ENCODE assay signal across 21 cellular contexts in the genomic region with DNA sequence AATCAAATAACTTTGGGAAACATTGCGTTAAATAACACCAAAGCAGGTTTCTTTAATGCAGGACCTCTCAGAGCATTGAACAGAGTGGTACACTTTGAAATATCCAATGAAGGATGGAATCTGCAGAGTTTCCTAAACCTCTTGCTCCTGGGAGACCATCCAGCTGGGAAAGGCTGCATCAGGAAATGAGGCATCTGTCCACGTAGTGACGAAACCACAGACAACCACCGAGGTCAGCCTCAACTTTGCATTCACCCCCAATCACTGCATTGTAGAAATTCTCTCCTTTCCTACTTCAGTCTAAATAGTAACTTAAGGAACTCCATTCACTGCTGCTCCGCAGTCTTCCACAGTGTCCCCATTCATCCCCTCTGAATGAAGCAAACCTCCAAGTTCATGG. TPM values are rescaled to one million over a fixed set of nuclear protein-coding genes. Genes with fewer than 3 reads are reported as not detected.
DNase-seq lines count a peak whose midpoint lies in the region; ATAC-seq, FAIRE-seq and TF ChIP-seq lines count a peak whose summit lies in the region.
"Had no signal": no experiment of that assay in that cellular context is flagged by ENCODE, and none has a peak within 500 bp of the region (broad histone marks: within the 10 kb centered on the region; RNA-seq: fewer than 3 reads in every experiment).

No MANE protein-coding gene starts in this region.

- TF ChIP-seq EP300 in HepG2 (IDR thresholded peaks at IDR 0.05; ENCODE audit: low read depth in 2 of 2, low read length in 2 of 2) (no peak), HepG2 (CRISPR knock-in tag; IDR thresholded peaks at IDR 0.05; ENCODE audit: borderline replicate concordance) (no peak)

- in situ Hi-C loops in astrocyte of the spinal cord (cut with HindIII; ENCODE audit: low sequenced_read_pairs), result no loop called here
- in situ Hi-C loops in HepG2 (cut with HindIII; ENCODE audit: extremely low pct_ligation_motif_present, low pct_unique_long_range_greater_than_20kb), result no loop called here

- no peak overlapping the region for H3K27ac ChIP-seq in HepG2 (ENCODE audit: extremely low read length, insufficient read depth, low read length)
- H3K27ac ChIP-seq: left ventricle myocardium inferior, prostate gland, SK-N-MC, upper lobe of left lung had no signal

- 48% methylated on average over 5 of the region's 5 CpGs for WGBS in HepG2 (ENCODE audit: low lambda C conversion rate)

- H3K79me2 ChIP-seq in HepG2 (ENCODE audit: insufficient read depth, low read length), result no peaks in the 10 kb centered on the region

- no peak for FAIRE-seq in HepG2 (lab: Jason Lieb, UNC)
- FAIRE-seq: A549 had no signal

- no peak for TF ChIP-seq RAD21 in HepG2 (CRISPR knock-in tag; IDR thresholded peaks at IDR 0.05)

- intact Hi-C loops in HepG2 (cut with micrococcal nuclease; ENCODE audit: unreplicated experiment), result no loop called here

- peaks cover 6% of the 10 kb centered on the region; the same call in 1 of the 2 replicates for H3K9me3 ChIP-seq in HepG2 (ENCODE audit: low read length)
- H3K9me3 ChIP-seq: HAP-1, prostate gland, upper lobe of left lung had no signal

- POLR2A ChIA-PET in AG04449 (lab: Yijun Ruan, JAX), result interaction anchor here (1.2 kb wide), 1 partner anchor 41 kb away, joined by 4 read pairs; the partner anchor contains the start of gene CDV3
- POLR2A ChIA-PET in HepG2 (lab: Yijun Ruan, JAX), result no interaction called here

- no peak for TF ChIP-seq POLR2A in HepG2 (IDR thresholded peaks at IDR 0.05; ENCODE audit: insufficient read depth in 1 of 2, low read depth in 2 of 2, low read length in 2 of 2)

- no peak overlapping the region for H3K9ac ChIP-seq in HepG2 (ENCODE audit: insufficient read depth, low read depth, low read length)

- no peak for ATAC-seq in HepG2
- ATAC-seq: A549 had no signal

- no peaks in the 10 kb centered on the region for H3K27me3 ChIP-seq in HepG2 (ENCODE audit: control insufficient read depth in 1 of 2, insufficient read depth in 2 of 2, low read length in 2 of 2)
- H3K27me3 ChIP-seq: upper lobe of left lung had no signal

- TF ChIP-seq CTCF in AG04449 (IDR thresholded peaks at IDR 0.05; ENCODE audit: insufficient read depth, low read length, missing control alignments), result no peak
- TF ChIP-seq CTCF in astrocyte of the spinal cord (IDR thresholded peaks at IDR 0.05; ENCODE audit: low read depth, low read length), result no peak
- no peak for TF ChIP-seq CTCF in HepG2 (CRISPR knock-in tag; IDR thresholded peaks at IDR 0.05)

- peaks cover 17% of the 10 kb centered on the region for H3K4me1 ChIP-seq in HepG2 (ENCODE audit: insufficient read depth, low read length)
- H3K4me1 ChIP-seq: HAP-1, prostate gland had no signal

- no peaks in the 10 kb centered on the region for H4K20me1 ChIP-seq in HepG2 (ENCODE audit: insufficient read depth, low read length)

- CTCF ChIA-PET in AG04449 (lab: Yijun Ruan, JAX), result interaction anchor here (1.3 kb wide), 1 partner anchor 57 kb away, joined by 4 read pairs; no protein-coding TSS in a partner anchor
- CTCF ChIA-PET in HepG2 (lab: Yijun Ruan, JAX; ENCODE audit: low intra/inter-chr PET ratio, low total read pairs), result no interaction called here

- no peaks in the 10 kb centered on the region for H3K36me3 ChIP-seq in HepG2 (replicated peaks in 1 of 2; ENCODE audit: control insufficient read depth in 1 of 2, insufficient read depth in 2 of 2, low read length in 2 of 2)
- H3K36me3 ChIP-seq: HAP-1, left ventricle myocardium inferior, prostate gland, upper lobe of left lung had no signal

- no peak overlapping the region for H3K4me2 ChIP-seq in HepG2 (ENCODE audit: low read depth, low read length)
- H3K4me2 ChIP-seq: A549 had no signal

- DNase-seq in AG04449 (ENCODE audit: low read depth, low spot score) (peak; percentile 52), HCEC 1CT (peak; percentile 88), astrocyte of the spinal cord (ENCODE audit: low read depth, low spot score) (peak; percentile 84), hepatic stellate cell (ENCODE audit: low spot score) (peak; percentile 66), C1 segment of cervical spinal cord (lab: John Stamatoyannopoulos, UW) (no peak), HepG2 (ENCODE audit: low spot score) (no peak), NCI-H345 treated with DMSO at 0.1 percent for 48 hours (lab: John Stamatoyannopoulos, UW; ENCODE audit: unreplicated experiment) (no peak)
- no peak for DNase-seq in activated effector memory CD4-positive, alpha-beta T cell treated with anti-CD3 and anti-CD28 coated beads, Interleukin-2, amount 50 U/mL, for 16 hours
- DNase-seq: activated CD4-positive, alpha-beta T cell treated with anti-CD3 and anti-CD28 coated beads, Interleukin-2, amount 10 ng/mL, durations not matched to agents 7 days and 5 days; COR-L47; GF-D8; left ventricle myocardium inferior; NCI-H1048; NCI-H2081 treated with DMSO at 0.1 percent for 48 hours; NCI-H69; stimulated activated naive CD4-positive, alpha-beta T cell; upper lobe of left lung had no signal

- no peak overlapping the region for H3K4me3 ChIP-seq in AG04449 (ENCODE audit: low read depth, low read length)
- H3K4me3 ChIP-seq in astrocyte of the spinal cord (ENCODE audit: low read depth, low read length), result no peak overlapping the region
- H3K4me3 ChIP-seq in HepG2 (replicated peaks in 1 of 3; ENCODE audit: insufficient read depth in 1 of 3, low read depth in 2 of 3, low read length in 3 of 3), result no peak overlapping the region
- H3K4me3 ChIP-seq: A549, HAP-1, left ventricle myocardium inferior, prostate gland, SK-N-MC, upper lobe of left lung had no signal

- H2AFZ ChIP-seq in HepG2 (ENCODE audit: low read length), result no peak overlapping the region

- BruUV-seq in HepG2 (replicated peaks; lab: Mats Ljungman, UMichigan), result no TSS peak

TF ChIP-seq in HepG2, 621 proteins besides CTCF, POLR2A, EP300 and RAD21 (continues in another document):
- no peak for TF ChIP-seq FOXO1 (CRISPR knock-in tag; IDR thresholded peaks at IDR 0.05)
- no peak for TF ChIP-seq ELF4 (CRISPR knock-in tag; IDR thresholded peaks at IDR 0.05; ENCODE audit: borderline replicate concordance)
- no peak for TF ChIP-seq FLYWCH1 (CRISPR knock-in tag; IDR thresholded peaks at IDR 0.05)
- TF ChIP-seq, protein P1, sequence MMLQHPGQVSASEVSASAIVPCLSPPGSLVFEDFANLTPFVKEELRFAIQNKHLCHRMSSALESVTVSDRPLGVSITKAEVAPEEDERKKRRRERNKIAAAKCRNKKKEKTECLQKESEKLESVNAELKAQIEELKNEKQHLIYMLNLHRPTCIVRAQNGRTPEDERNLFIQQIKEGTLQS (CRISPR knock-in tag; IDR thresholded peaks at IDR 0.05), result no peak
- no peak for TF ChIP-seq HES4 (CRISPR knock-in tag; IDR thresholded peaks at IDR 0.05; ENCODE audit: borderline replicate concordance)
- no peak for TF ChIP-seq SIN3A (IDR thresholded peaks at IDR 0.05; ENCODE audit: borderline replicate concordance, low read depth, low read length)
- TF ChIP-seq ZNF10 (CRISPR knock-in tag; IDR thresholded peaks at IDR 0.05; ENCODE audit: borderline replicate concordance, low read depth), result no peak
- TF ChIP-seq ZNF362 (CRISPR knock-in tag; IDR thresholded peaks at IDR 0.05; ENCODE audit: borderline replicate concordance), result no peak
- TF ChIP-seq, protein P2, sequence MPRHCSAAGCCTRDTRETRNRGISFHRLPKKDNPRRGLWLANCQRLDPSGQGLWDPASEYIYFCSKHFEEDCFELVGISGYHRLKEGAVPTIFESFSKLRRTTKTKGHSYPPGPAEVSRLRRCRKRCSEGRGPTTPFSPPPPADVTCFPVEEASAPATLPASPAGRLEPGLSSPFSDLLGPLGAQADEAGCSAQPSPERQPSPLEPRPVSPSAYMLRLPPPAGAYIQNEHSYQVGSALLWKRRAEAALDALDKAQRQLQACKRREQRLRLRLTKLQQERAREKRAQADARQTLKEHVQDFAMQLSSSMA (CRISPR knock-in tag; IDR thresholded peaks at IDR 0.05), result no peak
- TF ChIP-seq EHMT2 (IDR thresholded peaks at IDR 0.05; ENCODE audit: borderline replicate concordance, low read depth, low read length), result no peak

RNA-seq across cellular contexts. Expression of gene CDV3, which starts 41.5 kb away (rescaled TPM):
- total RNA-seq in HepG2 (2016; rRNA removed; fragmentation: Illumina TruSeq; extraction: Trizol), result 145 and 190 TPM in 2 replicates
- 29.7 and 31.6 TPM in 2 replicates for total RNA-seq in HepG2 (2016; cell fraction: cytosol; rRNA removed; fragmentation: Illumina TruSeq; extraction: Trizol; ENCODE audit: low read depth)
- total RNA-seq in HepG2 (2016; cell fraction: insoluble cytoplasmic fraction; rRNA removed; fragmentation: Illumina TruSeq; extraction: Trizol), result 140 and 167 TPM in 2 replicates
- 96.9 and 108 TPM in 2 replicates for total RNA-seq in HepG2 (2016; cell fraction: membrane; rRNA removed; fragmentation: Illumina TruSeq; extraction: Trizol)
- 70.3 and 72.0 TPM in 2 replicates for total RNA-seq in HepG2 (2016; cell fraction: nucleus; rRNA removed; fragmentation: Illumina TruSeq; extraction: Trizol)
- 44.9 and 46.6 TPM in 2 replicates for polyA plus RNA-seq in HepG2 (2011; rRNA removed)
- polyA plus RNA-seq in HepG2 (2011; cell fraction: cytosol; rRNA removed), result 20.0 and 35.2 TPM in 2 replicates
- 11.8 and 17.9 TPM in 2 replicates for polyA plus RNA-seq in HepG2 (2011; cell fraction: nucleus; rRNA removed)
- polyA plus RNA-seq in HepG2 (2012), result 98.7 and 98.9 TPM in 2 replicates
- 29.7 and 32.6 TPM in 2 replicates for polyA plus RNA-seq in HepG2 (2016; cell fraction: cytosol; fragmentation: Illumina TruSeq; extraction: Trizol; ENCODE audit: low read depth)
- 154 TPM in 2 replicates for polyA plus RNA-seq in HepG2 (2016; cell fraction: insoluble cytoplasmic fraction; fragmentation: Illumina TruSeq; extraction: Trizol; ENCODE audit: low read depth)
- 62.3 and 67.4 TPM in 2 replicates for polyA plus RNA-seq in HepG2 (2016; cell fraction: membrane; fragmentation: Illumina TruSeq; extraction: Trizol; ENCODE audit: low read depth)
- 72.4 and 78.4 TPM in 2 replicates for polyA plus RNA-seq in HepG2 (2016; cell fraction: nucleus; fragmentation: Illumina TruSeq; extraction: Trizol; ENCODE audit: insufficient read depth, low read depth)
- polyA minus RNA-seq in HepG2 (2011; rRNA and poly(A)+ RNA removed; ENCODE audit: low replicate concordance), result 25.2 and 41.8 TPM in 2 replicates
- 46.6 and 59.2 TPM in 2 replicates for polyA minus RNA-seq in HepG2 (2011; cell fraction: cytosol; rRNA and poly(A)+ RNA removed)
- polyA minus RNA-seq in HepG2 (2011; cell fraction: nucleus; rRNA and poly(A)+ RNA removed), result 35.8 and 50.4 TPM in 2 replicates

Comparison
In these comparisons a context has a peak if more than half of its experiments do, and no peak if none do; other contexts are left out.
1. DNase-seq: peak in AG04449 (single experiment), HCEC 1CT (single experiment), astrocyte of the spinal cord (single experiment) and hepatic stellate cell (single experiment); none in activated effector memory CD4-positive, alpha-beta T cell treated with anti-CD3 and anti-CD28 coated beads, Interleukin-2, amount 50 U/mL, for 16 hours (single experiment), C1 segment of cervical spinal cord (0 of 14), HepG2 (single experiment) and NCI-H345 treated with DMSO at 0.1 percent for 48 hours (single experiment).